9 cellular contexts compared by ENCODE assay signal in the genomic region with DNA sequence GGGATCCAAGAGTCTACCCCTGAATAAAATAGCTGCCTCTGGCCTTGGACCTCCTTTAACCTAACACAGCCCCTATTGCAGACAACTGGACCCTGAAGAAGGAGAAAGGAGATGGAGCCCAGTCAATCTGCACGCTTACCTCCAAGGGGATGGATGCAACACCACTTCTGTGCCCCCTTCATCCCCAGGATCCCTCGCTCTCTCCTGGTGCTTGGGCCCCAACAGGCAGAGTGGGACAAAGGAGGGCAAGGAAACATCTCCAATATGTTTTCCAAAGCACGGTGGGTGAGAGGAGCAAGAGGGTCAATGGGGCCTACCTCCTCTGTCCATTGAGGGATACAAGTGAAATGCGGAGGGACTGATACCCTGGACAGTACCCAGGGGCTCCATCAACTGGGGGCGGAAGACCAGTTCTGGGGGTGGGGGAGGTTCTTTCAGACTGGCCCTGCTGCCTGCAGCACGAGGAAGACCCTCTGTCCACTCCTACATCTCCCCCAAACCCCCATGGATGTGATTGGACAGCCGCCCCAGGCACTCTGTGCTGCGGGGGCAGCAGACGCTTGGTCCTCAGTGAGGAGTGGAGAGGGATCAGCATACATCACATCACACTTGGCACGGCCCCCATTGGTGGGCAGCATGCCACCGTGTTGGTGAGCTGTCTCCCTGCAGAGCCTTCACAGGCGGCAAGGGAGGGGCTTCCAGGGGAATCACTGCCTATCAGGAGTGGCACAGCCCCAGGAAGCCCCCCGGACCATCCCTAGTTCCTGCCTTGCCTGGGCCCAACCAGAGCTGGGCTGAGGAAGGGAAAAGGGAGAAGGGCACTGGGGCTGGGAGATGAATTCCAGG.
DNase-seq lines count a peak whose midpoint lies in the region; ATAC-seq and TF ChIP-seq lines count a peak whose summit lies in the region.
"Had no signal": no experiment of that assay in that cellular context is flagged by ENCODE, and none has a peak within 500 bp of the region (broad histone marks: within the 10 kb centered on the region; RNA-seq: fewer than 3 reads in every experiment).

No MANE protein-coding gene starts in this region.

- no peak overlapping the region for H2AFZ ChIP-seq in PC-9

- peaks cover 15% of the 10 kb centered on the region for H3K4me1 Mint-ChIP-seq in stimulated activated naive CD8-positive, alpha-beta T cell treated with anti-CD3 and anti-CD28 coated beads, Interleukin-15, amount 100 ng/mL, for 72 hours

- H3K9me2 ChIP-seq in PC-9 (ENCODE audit: insufficient read depth) = no peaks in the 10 kb centered on the region

- peaks cover 16% of the 10 kb centered on the region for H3K27me3 Mint-ChIP-seq in stimulated activated naive CD8-positive, alpha-beta T cell treated with anti-CD3 and anti-CD28 coated beads, Interleukin-15, amount 100 ng/mL, for 72 hours

- BruUV-seq in PC-9 (replicated peaks; lab: Mats Ljungman, UMichigan) = no TSS peak

- H3K27ac ChIP-seq in PC-9 (peak overlapping the region; percentile 95), esophagus muscularis mucosa (replicated peaks in 1 of 4) (peak overlapping the region; percentile 64 to 83 (median 78))
- H3K27ac ChIP-seq: cardiac muscle cell had no signal

- H3K9me3 Mint-ChIP-seq in stimulated activated naive CD8-positive, alpha-beta T cell treated with anti-CD3 and anti-CD28 coated beads, Interleukin-15, amount 100 ng/mL, for 72 hours = peaks cover 0 to 11% of the 10 kb centered on the region in 2 donors

- H3F3A ChIP-seq in PC-9 (ENCODE audit: insufficient read depth, low read depth) = peaks cover 82% of the 10 kb centered on the region

- TF ChIP-seq CTCF in PC-9 (conservative IDR thresholded peaks at IDR 0.05) (no peak), esophagus muscularis mucosa (IDR thresholded peaks at IDR 0.05) (no peak)

- H3K4me3 ChIP-seq in PC-9 = no peak overlapping the region
- no peak overlapping the region for H3K4me3 ChIP-seq in esophagus muscularis mucosa
- H3K4me3 ChIP-seq: cardiac muscle cell had no signal

- no peak for TF ChIP-seq EP300 in esophagus muscularis mucosa (IDR thresholded peaks at IDR 0.05)

- no peak for DNase-seq in PC-9
- no peak for DNase-seq in esophagus muscularis mucosa (ENCODE audit: extremely low spot score)
- DNase-seq in mucosa of gallbladder (ENCODE audit: low spot score) = peak; percentile 45
- DNase-seq in dedifferentiated amniotic fluid mesenchymal stem cell (ENCODE audit: extremely low spot score) = no peak
- no peak for DNase-seq in NCI-H2081 treated with DMSO at 0.1 percent for 48 hours (lab: John Stamatoyannopoulos, UW)
- no peak for DNase-seq in HUDEP-2 (lab: John Stamatoyannopoulos, UW; ENCODE audit: unreplicated experiment in 76 of 76)
- DNase-seq in stimulated activated naive CD8-positive, alpha-beta T cell treated with anti-CD3 and anti-CD28 coated beads, Interleukin-15, amount 100 ng/mL, for 72 hours = no peak
- DNase-seq: NCI-H446 treated with DMSO at 0.1 percent for 48 hours had no signal

- 0 out of 2 replicates have a peak, but pooled peaks cover 19% of the 10 kb centered on the region for H3K79me2 ChIP-seq in PC-9 (ENCODE audit: low read depth)

- H3K4me1 ChIP-seq in PC-9 (replicated peaks; ENCODE audit: insufficient read depth) = peaks cover 96% of the 10 kb centered on the region
- H3K4me1 ChIP-seq in esophagus muscularis mucosa = peaks cover 54 to 69% (median 61%) of the 10 kb centered on the region in 4 donors

- H4K20me1 ChIP-seq in PC-9 (ENCODE audit: insufficient read depth) = no peaks in the 10 kb centered on the region

- no peak for TF ChIP-seq POLR2A in esophagus muscularis mucosa (IDR thresholded peaks at IDR 0.05; ENCODE audit: low read depth)

- no peaks in the 10 kb centered on the region for H3K9me3 ChIP-seq in PC-9 (ENCODE audit: insufficient read depth, low read depth)
- H3K9me3 ChIP-seq in esophagus muscularis mucosa = no peaks in the 10 kb centered on the region

- POLR2A ChIA-PET in PC-9 (lab: Charles Lee; ENCODE audit: unreplicated experiment) = interaction anchor here (0.7 to 0.8 kb wide), 2 partner anchors 10 to 14 kb away, joined by 3 to 4 read pairs; no protein-coding TSS in a partner anchor

- peak overlapping the region in 1 of 2 donors; percentile 92 for H3K27ac Mint-ChIP-seq in stimulated activated naive CD8-positive, alpha-beta T cell treated with anti-CD3 and anti-CD28 coated beads, Interleukin-15, amount 100 ng/mL, for 72 hours

- WGBS in esophagus muscularis mucosa = 60% methylated on average over 13 of the region's 13 CpGs

- no peaks in the 10 kb centered on the region for H3K27me3 ChIP-seq in PC-9 (ENCODE audit: insufficient read depth, low read depth)
- no peaks in the 10 kb centered on the region for H3K27me3 ChIP-seq in esophagus muscularis mucosa
- H3K27me3 ChIP-seq: cardiac muscle cell had no signal

- CTCF ChIA-PET in PC-9 (lab: Charles Lee) = no interaction called here

- H3K4me3 Mint-ChIP-seq in stimulated activated naive CD8-positive, alpha-beta T cell treated with anti-CD3 and anti-CD28 coated beads, Interleukin-15, amount 100 ng/mL, for 72 hours = no peak overlapping the region

- H3K36me3 ChIP-seq in PC-9 (ENCODE audit: low read depth) = peaks cover 5% of the 10 kb centered on the region; the same call in 1 of the 2 replicates
- no peaks in the 10 kb centered on the region for H3K36me3 ChIP-seq in esophagus muscularis mucosa
- H3K36me3 ChIP-seq: cardiac muscle cell had no signal

- intact Hi-C loops in PC-9 (cut with micrococcal nuclease; ENCODE audit: unreplicated experiment) (loop anchor here (5.0 kb wide), 1 partner anchor 129 kb away; no protein-coding TSS in a partner anchor), esophagus muscularis mucosa (cut with DNase I) (no loop called here)

- no peak for ATAC-seq in stimulated activated naive CD8-positive, alpha-beta T cell treated with anti-CD3 and anti-CD28 coated beads, Interleukin-15, amount 100 ng/mL, for 72 hours

- H3K4me2 ChIP-seq in PC-9 = peak overlapping the region; percentile 49
